11 cellular contexts compared by ENCODE assay signal in genomic region chr5:168481330-168481788, GRCh38. TPM values are rescaled to one million over a fixed set of nuclear protein-coding genes. Genes with fewer than 3 reads are reported as not detected.
DNase-seq lines count a peak whose midpoint lies in the region; ATAC-seq, FAIRE-seq and TF ChIP-seq lines count a peak whose summit lies in the region.
"Had no signal": no experiment of that assay in that cellular context is flagged by ENCODE, and none has a peak within 500 bp of the region (broad histone marks: within the 10 kb centered on the region; RNA-seq: fewer than 3 reads in every experiment).

No MANE protein-coding gene starts in this region.

- H3K36me3 ChIP-seq in SJCRH30, result no peaks in the 10 kb centered on the region
- H3K36me3 ChIP-seq: MG63 had no signal

- peak; percentile 97 for ATAC-seq in GM19328 (IDR thresholded peaks at IDR 0.05; ENCODE audit: unreplicated experiment)
- ATAC-seq in HG02970 (IDR thresholded peaks at IDR 0.05; ENCODE audit: low FRiP score, unreplicated experiment), result peak; percentile 79
- ATAC-seq: natural killer cell had no signal

- no peak for TF ChIP-seq CTCF in GM13977 (IDR thresholded peaks at IDR 0.05; ENCODE audit: extremely low read depth, insufficient read depth, missing control alignments)

- H3K27ac ChIP-seq in SJCRH30, result no peak overlapping the region

- no peak overlapping the region for H3K4me3 ChIP-seq in SJCRH30
- H3K4me3 ChIP-seq: MG63 had no signal

- no peaks in the 10 kb centered on the region for H3K27me3 ChIP-seq in SJCRH30
- H3K27me3 ChIP-seq: MG63 had no signal

- DNase-seq in GM13977 (ENCODE audit: low spot score), result peak; percentile 76
- peak; percentile 42 to 49 for DNase-seq in SJCRH30
- DNase-seq in frontal cortex (ENCODE audit: low spot score in 2 of 2), result no peak
- DNase-seq in mesenteric fat pad (ENCODE audit: low spot score), result no peak
- DNase-seq in NCI-H446 (lab: John Stamatoyannopoulos, UW), result no peak
- DNase-seq in DMS53 (lab: John Stamatoyannopoulos, UW), result no peak
- DNase-seq: amniotic stem cell, MG63, natural killer cell had no signal

- peaks cover 6% of the 10 kb centered on the region for H3K4me1 ChIP-seq in SJCRH30

- H3K9me3 ChIP-seq in SJCRH30 (replicated peaks), result no peaks in the 10 kb centered on the region
- H3K9me3 ChIP-seq: MG63 had no signal

- in situ Hi-C loops in GM13977 (cut with MboI; ENCODE audit: low pct_unique_long_range_greater_than_20kb, low sequenced_read_pairs, unreplicated experiment), result no loop called here

- no peak for FAIRE-seq in frontal cortex (lab: Jason Lieb, UNC)

RNA-seq across cellular contexts. Expression of gene RARS1, which starts 4.9 kb away (rescaled TPM):
- total RNA-seq in SJCRH30 (2014; rRNA removed; shearing (Covaris generic)), result 137 and 139 TPM in 2 replicates
- 236 TPM for total RNA-seq in frontal cortex
- 65.6 TPM for total RNA-seq in mesenteric fat pad

RNA-seq across cellular contexts. Expression of gene FBLL1, which starts 47.7 kb away (rescaled TPM):
- total RNA-seq in SJCRH30 (2014; rRNA removed; shearing (Covaris generic)), result not detected in 2 replicates
- total RNA-seq in frontal cortex, result 64.8 TPM
- not detected for total RNA-seq in mesenteric fat pad
- total RNA-seq: natural killer cell had no signal

Comparison
In these comparisons a context has a peak if more than half of its experiments do, and no peak if none do; other contexts are left out.
1. DNase-seq: peak in GM13977 (single experiment) and SJCRH30 (2 of 2); none in frontal cortex (0 of 2), mesenteric fat pad (single experiment), NCI-H446 (0 of 2) and DMS53 (single experiment).
2. RNA of gene FBLL1, which starts 47.7 kb away (total RNA-seq): 64.8 TPM in frontal cortex (single experiment); not detected in mesenteric fat pad (single experiment) and not detected in SJCRH30; every median in the first group is over 10 times any median in the second.